In the genomic region with DNA sequence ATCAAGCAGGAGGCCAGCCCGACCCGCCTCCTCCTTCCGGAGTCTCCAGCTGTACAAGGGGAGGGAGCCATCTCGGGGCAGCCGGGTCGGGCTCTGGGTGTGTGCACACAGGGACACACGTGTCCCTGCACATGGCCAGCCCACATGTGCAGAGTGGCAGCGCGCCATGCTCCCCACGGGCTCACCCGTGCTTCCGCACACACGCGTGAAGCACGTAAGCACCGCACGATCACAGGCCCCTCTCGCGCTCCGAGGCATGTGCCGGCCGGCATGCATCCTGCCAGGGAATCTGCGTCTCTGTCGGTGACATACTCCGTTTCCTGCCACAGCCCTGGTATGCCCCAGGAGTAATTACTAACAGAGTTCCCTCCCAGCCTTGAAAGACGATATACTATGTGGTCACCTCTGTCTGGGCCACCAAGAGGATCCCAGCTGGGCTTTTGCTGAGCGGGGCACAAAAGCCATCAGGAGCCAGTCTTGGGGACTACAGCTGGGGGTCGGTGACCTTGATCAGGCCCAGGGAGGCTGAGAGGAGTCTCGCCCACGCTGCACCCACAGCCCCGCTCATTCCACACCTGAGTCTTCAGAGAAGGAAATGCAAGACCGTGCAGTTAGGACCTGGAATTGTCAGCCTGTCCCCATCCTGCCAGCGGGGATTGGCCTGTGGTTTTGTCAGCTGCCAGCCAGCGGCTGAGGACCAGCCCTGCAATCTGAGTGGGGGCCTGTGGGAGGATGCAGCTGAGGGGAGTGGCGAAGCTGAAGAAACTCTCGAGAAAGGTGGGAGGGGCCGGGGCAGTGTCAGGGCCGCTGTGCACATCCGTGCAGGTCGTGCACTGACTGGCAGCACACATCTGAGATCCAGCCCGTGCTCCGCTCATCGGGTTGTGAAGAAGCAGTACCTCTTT, we compare ENCODE assay signal across 8 cellular contexts. TPM values are rescaled to one million over a fixed set of nuclear protein-coding genes. Genes with fewer than 3 reads are reported as not detected.
DNase-seq lines count a peak whose midpoint lies in the region; ATAC-seq lines count a peak whose summit lies in the region.

No MANE protein-coding gene starts in this region.

- H3K27ac Mint-ChIP-seq in immature natural killer cell, result peak overlapping the region; percentile 96 to 98 (median 97)

- H3K36me3 Mint-ChIP-seq in immature natural killer cell, result no peaks in the 10 kb centered on the region

- H3K9me3 Mint-ChIP-seq in immature natural killer cell, result no peaks in the 10 kb centered on the region

- DNase-seq in DMS153 (lab: John Stamatoyannopoulos, UW) (peak; percentile 85), RPMI8226 (peak; percentile 94), immature natural killer cell (peak; percentile 86 to 88 (median 87)), NCI-H446 (lab: John Stamatoyannopoulos, UW) (no peak), hippocampal formation (lab: John Stamatoyannopoulos, UW) (no peak)
- peak; percentile 66 for DNase-seq in activated gamma-delta T cell treated with anti-CD3 and anti-CD28 coated beads, Interleukin-2, amount 50 U/mL, for 16 hours (ENCODE audit: low read depth)
- DNase-seq in stimulated activated naive CD4-positive, alpha-beta T cell treated with Interleukin-2 at 50 U/mL for 16 hours (lab: John Stamatoyannopoulos, UW), result peak; percentile 72

- ATAC-seq in HG02884 (IDR thresholded peaks at IDR 0.05; ENCODE audit: unreplicated experiment), result peak; percentile 52

- H3K4me1 Mint-ChIP-seq in immature natural killer cell, result peaks cover 54 to 56% of the 10 kb centered on the region in 2 donors

- H3K4me3 Mint-ChIP-seq in immature natural killer cell, result peak overlapping the region; percentile 76 to 84 (median 80)

- peaks cover 9 to 26% (median 16%) of the 10 kb centered on the region in 3 donors for H3K27me3 Mint-ChIP-seq in immature natural killer cell (ENCODE audit: low read depth in 3 of 3)

RNA-seq across cellular contexts. Expression of a gene that starts 11.0 kb away (rescaled TPM):
- polyA plus RNA-seq in immature natural killer cell, result 1 to 10 TPM; 2.2 to 2.6 (median 2.3) TPM

RNA-seq across cellular contexts. Expression of a gene that starts 32.4 kb away (rescaled TPM):
- polyA plus RNA-seq in immature natural killer cell, result not detected

RNA-seq across cellular contexts. Expression of a gene that starts 46.7 kb away (rescaled TPM):
- polyA plus RNA-seq in immature natural killer cell, result 10 to 100 TPM; 15.0 to 42.4 (median 19.2) TPM

RNA-seq across cellular contexts. Expression of a gene that starts 50.2 kb away (rescaled TPM):
- polyA plus RNA-seq in immature natural killer cell, result 1 to 10 TPM in 2 of 3 donors, not detected in 1; 1.9 to 4.2 TPM

Comparison
In these comparisons a context has a peak if more than half of its experiments do, and no peak if none do; other contexts are left out.
1. DNase-seq: peak in DMS153 (single experiment), RPMI8226 (single experiment), activated gamma-delta T cell treated with anti-CD3 and anti-CD28 coated beads, Interleukin-2, amount 50 U/mL, for 16 hours (single experiment), immature natural killer cell (3 of 3) and stimulated activated naive CD4-positive, alpha-beta T cell treated with Interleukin-2 at 50 U/mL for 16 hours (single experiment); none in NCI-H446 (0 of 2) and hippocampal formation (0 of 2).